In genomic region chr17:56350592-56350991, GRCh38 we compare ENCODE assay signal across 26 cellular contexts.
"Had no signal": no experiment of that assay in that cellular context is flagged by ENCODE, and none has a peak within 500 bp of the region (broad histone marks: within the 10 kb centered on the region; RNA-seq: fewer than 3 reads in every experiment).

No MANE protein-coding gene starts in this region.

- ATAC-seq: activated naive CD4-positive, alpha-beta T cell treated with anti-CD3 and anti-CD28 coated beads, Interleukin-2, amount 50 U/mL, for 72 hours; activated naive CD8-positive, alpha-beta T cell treated with anti-CD3 and anti-CD28 coated beads, Interleukin-2, amount 50 U/mL, for 24 hours; activated T-cell treated with anti-CD3 and anti-CD28 coated beads, Interleukin-2, amount 50 U/mL, for 4 hours had no signal

- H3K36me3 Mint-ChIP-seq: activated CD4-positive, alpha-beta memory T cell treated with anti-CD3 and anti-CD28 coated beads for 36 hours; activated naive CD4-positive, alpha-beta T cell treated with anti-CD3 and anti-CD28 coated beads, Interleukin-2, amount 50 U/mL, for 72 hours; brain had no signal

- H3K27me3 ChIP-seq: ascending aorta had no signal

- H3K9me3 Mint-ChIP-seq: activated CD4-positive, alpha-beta memory T cell treated with anti-CD3 and anti-CD28 coated beads for 36 hours; activated CD4-positive, alpha-beta T cell treated with anti-CD3 and anti-CD28 coated beads, Interleukin-2, amount 10 ng/mL, durations not matched to agents 7 days and 5 days; activated naive CD8-positive, alpha-beta T cell treated with anti-CD3 and anti-CD28 coated beads, Interleukin-2, amount 50 U/mL, for 24 hours; activated T-cell treated with anti-CD3 and anti-CD28 coated beads, Interleukin-2, amount 50 U/mL, for 4 hours had no signal

- H3K27ac Mint-ChIP-seq: activated CD4-positive, alpha-beta memory T cell treated with anti-CD3 and anti-CD28 coated beads for 36 hours; activated CD4-positive, alpha-beta T cell treated with anti-CD3 and anti-CD28 coated beads, Interleukin-2, amount 10 ng/mL, durations not matched to agents 7 days and 5 days; activated naive CD4-positive, alpha-beta T cell treated with anti-CD3 and anti-CD28 coated beads, Interleukin-2, amount 50 U/mL, for 72 hours; activated naive CD8-positive, alpha-beta T cell treated with anti-CD3 and anti-CD28 coated beads, Interleukin-2, amount 50 U/mL, for 24 hours; brain had no signal

- FAIRE-seq: RCC 7860 had no signal

- H3K4me3 Mint-ChIP-seq: activated CD4-positive, alpha-beta memory T cell treated with anti-CD3 and anti-CD28 coated beads for 36 hours; activated CD4-positive, alpha-beta T cell treated with anti-CD3 and anti-CD28 coated beads, Interleukin-2, amount 10 ng/mL, durations not matched to agents 7 days and 5 days; activated naive CD8-positive, alpha-beta T cell treated with anti-CD3 and anti-CD28 coated beads, Interleukin-2, amount 50 U/mL, for 24 hours; activated T-cell treated with anti-CD3 and anti-CD28 coated beads, Interleukin-2, amount 50 U/mL, for 4 hours; brain; central memory CD8-positive, alpha-beta T cell had no signal

- H3K9me3 ChIP-seq: ascending aorta had no signal

- H3K36me3 ChIP-seq: ascending aorta had no signal

- H3K4me1 ChIP-seq: ascending aorta had no signal

- H3K4me1 Mint-ChIP-seq: activated CD4-positive, alpha-beta T cell treated with anti-CD3 and anti-CD28 coated beads, Interleukin-2, amount 10 ng/mL, durations not matched to agents 7 days and 5 days; activated naive CD8-positive, alpha-beta T cell treated with anti-CD3 and anti-CD28 coated beads, Interleukin-2, amount 50 U/mL, for 24 hours; brain; central memory CD8-positive, alpha-beta T cell had no signal

- H3K4me3 ChIP-seq: ascending aorta had no signal

- DNase-seq: activated CD4-positive, alpha-beta memory T cell treated with anti-CD3 and anti-CD28 coated beads for 36 hours; activated CD4-positive, alpha-beta T cell treated with anti-CD3 and anti-CD28 coated beads, Interleukin-2, amount 10 ng/mL, durations not matched to agents 7 days and 5 days; activated CD4-positive, CD25-positive, alpha-beta regulatory T cell; activated CD8-positive, alpha-beta memory T cell treated with anti-CD3 and anti-CD28 coated beads for 24 hours; activated effector memory CD4-positive, alpha-beta T cell treated with anti-CD3 and anti-CD28 coated beads, Interleukin-2, amount 50 U/mL, for 16 hours; activated naive CD4-positive, alpha-beta T cell treated with Interleukin-2 at 50 U/mL for 16 hours; activated naive CD8-positive, alpha-beta T cell treated with anti-CD3 and anti-CD28 coated beads, Interleukin-2, amount 50 U/mL, for 24 hours; activated T-cell treated with anti-CD3 and anti-CD28 coated beads, Interleukin-2, amount 50 U/mL, for 4 hours; amniotic stem cell; Karpas-422; NCI-H1092; NCI-H1417 treated with DMSO at 0.1 percent for 48 hours; NCI-H1694; NCI-H2029; NCI-H2107; NCI-H2171 treated with DMSO at 0.1 percent for 48 hours; NCI-H226; NCI-H526; NCI-H774; SHP77; T-helper 1 cell had no signal

- H3K27ac ChIP-seq: ascending aorta had no signal
